In the genomic region with DNA sequence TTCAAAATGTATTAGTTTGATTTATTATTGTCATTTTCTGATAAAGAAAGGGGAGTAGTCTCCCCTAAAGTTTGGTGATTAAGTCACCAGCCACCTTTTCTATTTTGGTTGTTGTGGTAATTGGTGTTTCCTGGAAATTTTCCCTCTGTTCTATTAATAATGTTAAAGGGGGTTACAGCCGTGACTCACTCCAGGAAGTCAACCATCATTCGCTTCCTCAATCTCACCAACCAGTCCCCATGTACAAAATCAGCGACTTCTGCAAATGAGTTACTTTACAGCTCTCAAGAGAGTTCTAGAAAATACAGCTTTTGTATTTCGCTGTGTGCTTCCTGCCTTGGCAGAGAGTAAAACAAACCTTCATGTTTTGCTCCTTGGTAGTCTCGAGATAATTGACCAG, we compare ENCODE assay signal across 8 cellular contexts.
DNase-seq lines count a peak whose midpoint lies in the region; ATAC-seq and TF ChIP-seq lines count a peak whose summit lies in the region.

No MANE protein-coding gene starts in this region.

- TF ChIP-seq CTCF in stomach (IDR thresholded peaks at IDR 0.05): no peak

- 62 to 78% (median 75%) methylated on average over 5 of the region's 5 CpGs for WGBS in stomach, 5 donors

- no peaks in the 10 kb centered on the region for H3K9me3 Mint-ChIP-seq in activated CD4-positive, alpha-beta T cell treated with anti-CD3 and anti-CD28 coated beads for 36 hours (ENCODE audit: low read depth)

- peaks cover 0 to 9% (median 0%) of the 10 kb centered on the region in 4 donors for H3K36me3 ChIP-seq in stomach

- H3K4me3 ChIP-seq in stomach: no peak overlapping the region

- H3K4me3 Mint-ChIP-seq in activated CD4-positive, alpha-beta T cell treated with anti-CD3 and anti-CD28 coated beads for 36 hours: peak overlapping the region; percentile 5

- H3K27me3 Mint-ChIP-seq in activated CD4-positive, alpha-beta T cell treated with anti-CD3 and anti-CD28 coated beads for 36 hours: no peaks in the 10 kb centered on the region

- H3K36me3 Mint-ChIP-seq in activated CD4-positive, alpha-beta T cell treated with anti-CD3 and anti-CD28 coated beads for 36 hours (ENCODE audit: low read depth): peaks cover 6% of the 10 kb centered on the region

- H3K27ac Mint-ChIP-seq in activated CD4-positive, alpha-beta T cell treated with anti-CD3 and anti-CD28 coated beads for 36 hours: peak overlapping the region; percentile 61

- no peaks in the 10 kb centered on the region for H3K9me3 ChIP-seq in stomach

- peak overlapping the region in 4 of 5 donors; percentile 32 to 49 (median 32) for H3K27ac ChIP-seq in stomach

- intact Hi-C loops in activated CD4-positive, alpha-beta T cell treated with anti-CD3 and anti-CD28 coated beads for 36 hours (cut with DNase I, micrococcal nuclease): loop anchor here (1.0 to 5.0 kb wide), 2 partner anchors 35 to 513 kb away; no protein-coding TSS in a partner anchor
- intact Hi-C loops in stomach (cut with DNase I; ENCODE audit: low total_unique reads): no loop called here

- no peak for TF ChIP-seq POLR2A in stomach (IDR thresholded peaks at IDR 0.05)

- ATAC-seq in activated CD4-positive, alpha-beta T cell treated with anti-CD3 and anti-CD28 coated beads for 36 hours: peak; percentile 81
- ATAC-seq in HG03025 (IDR thresholded peaks at IDR 0.05; ENCODE audit: low FRiP score, unreplicated experiment) (peak; percentile 68), SK-N-SH treated with all-trans-retinoic acid at 6 μM for 48 hours (peak; percentile 29; the same call in 2 of the 3 replicates)

- peaks cover 13 to 59% (median 35%) of the 10 kb centered on the region in 4 donors for H3K4me1 ChIP-seq in stomach

- no peak for TF ChIP-seq EP300 in stomach (IDR thresholded peaks at IDR 0.05)

- peak; percentile 21 for DNase-seq in activated CD4-positive, alpha-beta T cell treated with anti-CD3 and anti-CD28 coated beads for 36 hours
- DNase-seq in activated CD4-positive, alpha-beta T cell treated with anti-CD3 and anti-CD28 coated beads for 1 hour: no peak
- peak; percentile 50 for DNase-seq in globus pallidus (ENCODE audit: low spot score)
- no peak for DNase-seq in stomach
- no peak for DNase-seq in AG20443 (ENCODE audit: low spot score)
- DNase-seq in OCI-M2 (lab: John Stamatoyannopoulos, UW; ENCODE audit: unreplicated experiment): no peak

- CTCF ChIA-PET in activated CD4-positive, alpha-beta T cell treated with anti-CD3 and anti-CD28 coated beads for 36 hours (lab: Charles Lee): interaction anchor here (1.1 kb wide), 1 partner anchor 94 kb away, joined by 3 read pairs; no protein-coding TSS in a partner anchor

- H3K27me3 ChIP-seq in stomach: no peaks in the 10 kb centered on the region

- POLR2A ChIA-PET in activated CD4-positive, alpha-beta T cell treated with anti-CD3 and anti-CD28 coated beads for 36 hours (lab: Charles Lee): no interaction called here

- H3K4me1 Mint-ChIP-seq in activated CD4-positive, alpha-beta T cell treated with anti-CD3 and anti-CD28 coated beads for 36 hours: peaks cover 37% of the 10 kb centered on the region

TF ChIP-seq in SK-N-SH treated with all-trans-retinoic acid at 6 μM for 48 hours, 23 proteins besides CTCF, POLR2A, EP300 and RAD21:
- TF ChIP-seq ZFP30 (CRISPR knock-in tag; IDR thresholded peaks at IDR 0.05) (no peak), ARNTL (CRISPR knock-in tag; IDR thresholded peaks at IDR 0.05; ENCODE audit: borderline replicate concordance, low read depth) (no peak), ZNF70 (CRISPR knock-in tag; IDR thresholded peaks at IDR 0.05) (no peak), ESRRG (CRISPR knock-in tag; IDR thresholded peaks at IDR 0.05) (no peak), CSDC2 (CRISPR knock-in tag; IDR thresholded peaks at IDR 0.05) (no peak)
- TF ChIP-seq, protein P1, sequence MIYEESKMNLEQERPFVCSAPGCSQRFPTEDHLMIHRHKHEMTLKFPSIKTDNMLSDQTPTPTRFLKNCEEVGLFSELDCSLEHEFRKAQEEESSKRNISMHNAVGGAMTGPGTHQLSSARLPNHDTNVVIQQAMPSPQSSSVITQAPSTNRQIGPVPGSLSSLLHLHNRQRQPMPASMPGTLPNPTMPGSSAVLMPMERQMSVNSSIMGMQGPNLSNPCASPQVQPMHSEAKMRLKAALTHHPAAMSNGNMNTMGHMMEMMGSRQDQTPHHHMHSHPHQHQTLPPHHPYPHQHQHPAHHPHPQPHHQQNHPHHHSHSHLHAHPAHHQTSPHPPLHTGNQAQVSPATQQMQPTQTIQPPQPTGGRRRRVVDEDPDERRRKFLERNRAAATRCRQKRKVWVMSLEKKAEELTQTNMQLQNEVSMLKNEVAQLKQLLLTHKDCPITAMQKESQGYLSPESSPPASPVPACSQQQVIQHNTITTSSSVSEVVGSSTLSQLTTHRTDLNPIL (CRISPR knock-in tag; IDR thresholded peaks at IDR 0.05; ENCODE audit: low read depth): no peak
- TF ChIP-seq, protein P2, sequence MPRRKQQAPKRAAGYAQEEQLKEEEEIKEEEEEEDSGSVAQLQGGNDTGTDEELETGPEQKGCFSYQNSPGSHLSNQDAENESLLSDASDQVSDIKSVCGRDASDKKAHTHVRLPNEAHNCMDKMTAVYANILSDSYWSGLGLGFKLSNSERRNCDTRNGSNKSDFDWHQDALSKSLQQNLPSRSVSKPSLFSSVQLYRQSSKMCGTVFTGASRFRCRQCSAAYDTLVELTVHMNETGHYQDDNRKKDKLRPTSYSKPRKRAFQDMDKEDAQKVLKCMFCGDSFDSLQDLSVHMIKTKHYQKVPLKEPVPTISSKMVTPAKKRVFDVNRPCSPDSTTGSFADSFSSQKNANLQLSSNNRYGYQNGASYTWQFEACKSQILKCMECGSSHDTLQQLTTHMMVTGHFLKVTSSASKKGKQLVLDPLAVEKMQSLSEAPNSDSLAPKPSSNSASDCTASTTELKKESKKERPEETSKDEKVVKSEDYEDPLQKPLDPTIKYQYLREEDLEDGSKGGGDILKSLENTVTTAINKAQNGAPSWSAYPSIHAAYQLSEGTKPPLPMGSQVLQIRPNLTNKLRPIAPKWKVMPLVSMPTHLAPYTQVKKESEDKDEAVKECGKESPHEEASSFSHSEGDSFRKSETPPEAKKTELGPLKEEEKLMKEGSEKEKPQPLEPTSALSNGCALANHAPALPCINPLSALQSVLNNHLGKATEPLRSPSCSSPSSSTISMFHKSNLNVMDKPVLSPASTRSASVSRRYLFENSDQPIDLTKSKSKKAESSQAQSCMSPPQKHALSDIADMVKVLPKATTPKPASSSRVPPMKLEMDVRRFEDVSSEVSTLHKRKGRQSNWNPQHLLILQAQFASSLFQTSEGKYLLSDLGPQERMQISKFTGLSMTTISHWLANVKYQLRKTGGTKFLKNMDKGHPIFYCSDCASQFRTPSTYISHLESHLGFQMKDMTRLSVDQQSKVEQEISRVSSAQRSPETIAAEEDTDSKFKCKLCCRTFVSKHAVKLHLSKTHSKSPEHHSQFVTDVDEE (CRISPR knock-in tag; IDR thresholded peaks at IDR 0.05): no peak

Comparison
In these comparisons a context has a peak if more than half of its experiments do, and no peak if none do; other contexts are left out.
1. DNase-seq: peak in activated CD4-positive, alpha-beta T cell treated with anti-CD3 and anti-CD28 coated beads for 36 hours (single experiment) and globus pallidus (single experiment); none in activated CD4-positive, alpha-beta T cell treated with anti-CD3 and anti-CD28 coated beads for 1 hour (single experiment), stomach (single experiment), AG20443 (single experiment) and OCI-M2 (single experiment).
2. ATAC-seq: peak in every context shown above with its lines; median percentile 81 in activated CD4-positive, alpha-beta T cell treated with anti-CD3 and anti-CD28 coated beads for 36 hours; 68 in HG03025; 29 in SK-N-SH treated with all-trans-retinoic acid at 6 μM for 48 hours.